In genomic region chr3:177905173-177905894, GRCh38 we compare ENCODE assay signal across 8 cellular contexts.
A peak's percentile ranks its signal among the peaks of the same experiment; 100 is the strongest.
DNase-seq lines count a peak whose midpoint lies in the region; ATAC-seq and TF ChIP-seq lines count a peak whose summit lies in the region.

No MANE protein-coding gene starts in this region.

- H3K9me2 ChIP-seq in GM23248 (ENCODE audit: insufficient read depth) = no peaks in the 10 kb centered on the region

- DNase-seq in GM23248 = peak; percentile 76
- DNase-seq in breast epithelium (ENCODE audit: low spot score in 2 of 2) = no peak
- peak; percentile 97 for DNase-seq in iris pigment epithelial cell (ENCODE audit: low read depth)
- no peak for DNase-seq in stomach
- no peak for DNase-seq in NOMO-1 treated with DMSO at 0.1 percent for 48 hours (lab: John Stamatoyannopoulos, UW; ENCODE audit: unreplicated experiment)
- DNase-seq in spleen = no peak

- peak overlapping the region; percentile 11; the same call in 1 of the 2 replicates for H2AFZ ChIP-seq in GM23248

- H3K27me3 ChIP-seq in GM23248 (replicated peaks; ENCODE audit: insufficient read depth) (no peaks in the 10 kb centered on the region), breast epithelium (no peaks in the 10 kb centered on the region), stomach (no peaks in the 10 kb centered on the region), spleen (replicated peaks in 1 of 7) (no peaks in the 10 kb centered on the region)

- H3K9ac ChIP-seq in GM23248 = peak overlapping the region; percentile 50

- intact Hi-C loops in breast epithelium (cut with DNase I; ENCODE audit: low total_unique reads) (no loop called here), stomach (cut with DNase I; ENCODE audit: low total_unique reads) (no loop called here), spleen (cut with DNase I; ENCODE audit: low total_unique reads) (no loop called here)

- TF ChIP-seq EP300 in stomach (IDR thresholded peaks at IDR 0.05) = no peak

- no peaks in the 10 kb centered on the region for H4K20me1 ChIP-seq in GM23248 (ENCODE audit: insufficient read depth)

- WGBS in GM23248 (ENCODE audit: low coverage in 1 of 2, low lambda C conversion rate in 2 of 2, missing lambda C conversion rate in 2 of 2), 2 experiments = 29 to 43% methylated on average over 3 of the region's 3 CpGs
- 47 to 62% (median 58%) methylated on average over 3 of the region's 3 CpGs for WGBS in stomach, 5 donors
- WGBS in spleen, 5 donors = 81 to 90% (median 87%) methylated on average over 3 of the region's 3 CpGs

- H3K4me3 ChIP-seq in GM23248 = peak overlapping the region; percentile 12
- H3K4me3 ChIP-seq in breast epithelium = no peak overlapping the region
- H3K4me3 ChIP-seq in stomach = no peak overlapping the region
- no peak overlapping the region for H3K4me3 ChIP-seq in spleen

- no peaks in the 10 kb centered on the region for H3K79me2 ChIP-seq in GM23248 (ENCODE audit: insufficient read depth)

- H3K36me3 ChIP-seq in GM23248 (ENCODE audit: low read depth) = no peaks in the 10 kb centered on the region
- H3K36me3 ChIP-seq in breast epithelium = no peaks in the 10 kb centered on the region
- H3K36me3 ChIP-seq in stomach = no peaks in the 10 kb centered on the region
- H3K36me3 ChIP-seq in spleen = no peaks in the 10 kb centered on the region

- peaks cover 40% of the 10 kb centered on the region for H3F3A ChIP-seq in GM23248 (ENCODE audit: insufficient read depth)

- ATAC-seq in GM18511 (IDR thresholded peaks at IDR 0.05; ENCODE audit: unreplicated experiment) (no peak), GM19035 (IDR thresholded peaks at IDR 0.05; ENCODE audit: unreplicated experiment) (no peak)

- no peak for TF ChIP-seq POLR2A in breast epithelium (IDR thresholded peaks at IDR 0.05)
- TF ChIP-seq POLR2A in stomach (IDR thresholded peaks at IDR 0.05) = no peak
- TF ChIP-seq POLR2A in spleen (IDR thresholded peaks at IDR 0.05) = no peak

- in situ Hi-C loops in GM23248 (cut with MboI) = no loop called here

- TF ChIP-seq CTCF in breast epithelium (IDR thresholded peaks at IDR 0.05) (no peak), stomach (IDR thresholded peaks at IDR 0.05) (no peak), spleen (IDR thresholded peaks at IDR 0.05 in 8 of 11, conservative IDR thresholded peaks at IDR 0.05 in 3 of 11) (no peak)

- peaks cover 39% of the 10 kb centered on the region for H3K4me1 ChIP-seq in GM23248 (ENCODE audit: insufficient read depth)
- peaks cover 3 to 8% of the 10 kb centered on the region in 2 donors for H3K4me1 ChIP-seq in breast epithelium
- H3K4me1 ChIP-seq in stomach = peaks cover 3 to 22% (median 9%) of the 10 kb centered on the region in 4 donors
- H3K4me1 ChIP-seq in spleen = no peaks in the 10 kb centered on the region

- peak overlapping the region; percentile 87 for H3K4me2 ChIP-seq in GM23248 (ENCODE audit: unreplicated experiment)

- H3K27ac ChIP-seq in GM23248 (peak overlapping the region; percentile 75), breast epithelium (peak overlapping the region; percentile 66 to 75), stomach (peak overlapping the region in 4 of 5 donors; percentile 32 to 64 (median 40)), spleen (peak overlapping the region in 4 of 8 donors; percentile 23 to 57 (median 41))

- H3K9me3 ChIP-seq in GM23248 (ENCODE audit: low read depth) = no peaks in the 10 kb centered on the region
- peaks cover 3 to 8% of the 10 kb centered on the region in 2 donors for H3K9me3 ChIP-seq in breast epithelium
- peaks cover 0 to 12% (median 7%) of the 10 kb centered on the region in 4 donors for H3K9me3 ChIP-seq in stomach
- H3K9me3 ChIP-seq in spleen = peaks cover 1 to 11% (median 10%) of the 10 kb centered on the region in 8 donors

Comparison
In these comparisons a context has a peak if more than half of its experiments do, and no peak if none do; other contexts are left out.
1. DNase-seq: peak in GM23248 (single experiment) and iris pigment epithelial cell (single experiment); none in breast epithelium (0 of 2), stomach (single experiment), NOMO-1 treated with DMSO at 0.1 percent for 48 hours (single experiment) and spleen (single experiment).